In the genomic region with DNA sequence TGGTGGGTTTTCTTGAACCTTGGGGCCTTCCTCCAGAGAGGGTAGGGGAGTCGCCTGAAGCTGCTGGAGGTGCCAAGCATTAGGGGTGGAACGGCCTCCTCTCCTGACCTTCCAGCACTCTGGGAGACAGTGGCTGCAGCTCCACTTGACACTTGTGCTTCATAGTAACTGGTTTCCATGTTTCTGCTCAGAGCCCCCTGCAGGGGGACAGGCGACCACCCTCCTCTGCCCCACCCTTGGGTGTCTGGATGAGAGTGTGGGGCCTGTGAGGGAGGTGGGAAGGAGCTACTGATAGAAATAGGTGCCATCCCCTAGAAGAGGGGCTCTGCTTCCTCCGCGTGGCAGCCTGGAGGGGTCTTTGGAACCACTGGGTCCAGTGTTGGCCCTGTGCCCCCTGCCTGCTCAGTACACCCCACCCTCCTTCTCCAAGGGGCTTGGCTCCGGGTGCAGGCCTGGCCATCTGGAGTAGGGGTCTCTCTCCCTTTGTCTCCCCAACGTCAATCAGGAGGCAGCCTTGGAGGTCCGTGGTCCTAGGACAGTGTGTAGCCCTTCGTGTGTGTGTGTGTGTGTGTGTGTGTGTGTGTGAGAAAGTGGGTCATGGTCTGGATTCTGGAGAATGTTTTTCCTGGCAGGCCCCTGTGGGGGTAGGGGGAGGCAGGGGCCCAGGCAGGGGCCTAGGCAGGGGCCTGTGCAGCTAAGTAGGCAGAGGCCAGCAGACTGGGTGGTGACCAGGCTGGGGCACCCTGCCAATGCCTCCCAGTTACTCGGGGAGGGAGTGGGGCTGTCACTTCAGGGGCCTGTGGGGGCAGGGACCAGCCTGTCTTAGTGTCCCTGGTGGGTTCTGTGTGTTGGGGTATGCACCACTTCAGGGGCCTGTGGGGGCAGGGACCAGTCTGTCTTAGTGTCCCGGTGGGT, we compare ENCODE assay signal across 10 cellular contexts. TPM values are rescaled to one million over a fixed set of nuclear protein-coding genes. Genes with fewer than 3 reads are reported as not detected.
DNase-seq lines count a peak whose midpoint lies in the region; ATAC-seq and TF ChIP-seq lines count a peak whose summit lies in the region.
"Had no signal": no experiment of that assay in that cellular context is flagged by ENCODE, and none has a peak within 500 bp of the region (broad histone marks: within the 10 kb centered on the region; RNA-seq: fewer than 3 reads in every experiment).

No MANE protein-coding gene starts in this region.

- H3K9me3 Mint-ChIP-seq in Caco-2 (ENCODE audit: unreplicated experiment) = no peaks in the 10 kb centered on the region

- H3K27me3 Mint-ChIP-seq in Caco-2 (ENCODE audit: insufficient read depth, unreplicated experiment) = no peaks in the 10 kb centered on the region

- H3K36me3 Mint-ChIP-seq in Caco-2 (ENCODE audit: insufficient read depth, unreplicated experiment) = peaks cover 47% of the 10 kb centered on the region

- DNase-seq in Caco-2 (no peak), SJSA1 (ENCODE audit: low read depth in 1 of 2, low spot score in 2 of 2) (no peak), esophagus muscularis mucosa (ENCODE audit: extremely low spot score) (no peak), gastrocnemius medialis (no peak)
- DNase-seq: NCI-H446 had no signal

- TF ChIP-seq EP300 in esophagus muscularis mucosa (IDR thresholded peaks at IDR 0.05) = no peak

- TF ChIP-seq CTCF in Caco-2 (IDR thresholded peaks at IDR 0.05; ENCODE audit: insufficient read depth in 1 of 2, low read depth in 1 of 2, low read length in 1 of 2, severe bottlenecking in 1 of 2, unreplicated experiment in 1 of 2) = no peak
- TF ChIP-seq CTCF in esophagus muscularis mucosa (IDR thresholded peaks at IDR 0.05) = no peak
- no peak for TF ChIP-seq CTCF in gastrocnemius medialis (IDR thresholded peaks at IDR 0.05 in 4 of 5, conservative IDR thresholded peaks at IDR 0.05 in 1 of 5)

- 39% methylated on average over 7 of the region's 11 CpGs for WGBS in esophagus muscularis mucosa

- peaks cover 31% of the 10 kb centered on the region for H3K4me1 Mint-ChIP-seq in Caco-2 (ENCODE audit: low read depth, unreplicated experiment)

- H3K4me1 ChIP-seq in Caco-2 (peaks cover 75% of the 10 kb centered on the region), SJSA1 (replicated peaks) (peaks cover 78% of the 10 kb centered on the region), esophagus muscularis mucosa (peaks cover 71 to 89% (median 88%) of the 10 kb centered on the region in 4 donors), gastrocnemius medialis (peaks cover 22 to 41% of the 10 kb centered on the region in 2 donors)

- H3K9me3 ChIP-seq in Caco-2 (no peaks in the 10 kb centered on the region), SJSA1 (replicated peaks) (peaks cover 4% of the 10 kb centered on the region; the same call in 1 of the 2 replicates), esophagus muscularis mucosa (no peaks in the 10 kb centered on the region), gastrocnemius medialis (no peaks in the 10 kb centered on the region)

- ATAC-seq in gastrocnemius medialis (no peak), esophagus mucosa (no peak), HG03565 (IDR thresholded peaks at IDR 0.05; ENCODE audit: unreplicated experiment) (no peak), GM18517 (IDR thresholded peaks at IDR 0.05; ENCODE audit: unreplicated experiment) (no peak), GM21576 (IDR thresholded peaks at IDR 0.05; ENCODE audit: unreplicated experiment) (no peak)

- CTCF ChIA-PET in Caco-2 (lab: Charles Lee) = no interaction called here

- POLR2A ChIA-PET in Caco-2 (lab: Charles Lee) = no interaction called here

- H3K27ac ChIP-seq in SJSA1 (peak overlapping the region; percentile 27), esophagus muscularis mucosa (replicated peaks in 1 of 4) (peak overlapping the region; percentile 57 to 98 (median 97)), gastrocnemius medialis (peak overlapping the region; percentile 26 to 91 (median 72))

- in situ Hi-C loops in gastrocnemius medialis (cut with MboI; ENCODE audit: low sequenced_read_pairs in 4 of 4) = loop anchor here in 1 of 4 donors (25.0 kb wide), 2 partner anchors 113 to 288 kb away; partner anchors contain the start of genes ARL5C and PLXDC1

- no TSS peak for BruUV-seq in Caco-2 (replicated peaks; lab: Mats Ljungman, UMichigan)

- no peak overlapping the region for H3K4me3 Mint-ChIP-seq in Caco-2 (ENCODE audit: unreplicated experiment)

- peaks cover 8% of the 10 kb centered on the region for H3K36me3 ChIP-seq in Caco-2 (ENCODE audit: control insufficient read depth, insufficient read depth, low read length)
- H3K36me3 ChIP-seq in SJSA1 = peaks cover 80% of the 10 kb centered on the region
- peaks cover 0 to 18% (median 14%) of the 10 kb centered on the region in 4 donors for H3K36me3 ChIP-seq in esophagus muscularis mucosa
- H3K36me3 ChIP-seq in gastrocnemius medialis = no peaks in the 10 kb centered on the region

- TF ChIP-seq POLR2A in esophagus muscularis mucosa (IDR thresholded peaks at IDR 0.05; ENCODE audit: low read depth) = no peak
- no peak for TF ChIP-seq POLR2A in gastrocnemius medialis (IDR thresholded peaks at IDR 0.05)

- intact Hi-C loops in Caco-2 (cut with micrococcal nuclease; ENCODE audit: unreplicated experiment) = loop anchor here (5.0 kb wide), 2 partner anchors 48 to 93 kb away; partner anchors contain the start of gene FBXO47
- intact Hi-C loops in esophagus muscularis mucosa (cut with DNase I) = loop anchor here (5.0 kb wide), 1 partner anchor 33 kb away; no protein-coding TSS in a partner anchor
- intact Hi-C loops in gastrocnemius medialis (cut with DNase I; ENCODE audit: low total_unique reads) = no loop called here

- no peaks in the 10 kb centered on the region for H3K27me3 ChIP-seq in Caco-2 (replicated peaks; ENCODE audit: control insufficient read depth, insufficient read depth, low read length)
- no peaks in the 10 kb centered on the region for H3K27me3 ChIP-seq in SJSA1 (replicated peaks)
- no peaks in the 10 kb centered on the region for H3K27me3 ChIP-seq in esophagus muscularis mucosa
- no peaks in the 10 kb centered on the region for H3K27me3 ChIP-seq in gastrocnemius medialis

- H3K27ac Mint-ChIP-seq in Caco-2 (ENCODE audit: unreplicated experiment) = peak overlapping the region; percentile 72

- H3K4me3 ChIP-seq in Caco-2 (ENCODE audit: low read depth, low read length) (no peak overlapping the region), SJSA1 (no peak overlapping the region), esophagus muscularis mucosa (peak overlapping the region; percentile 10 to 34 (median 21)), gastrocnemius medialis (peak overlapping the region in 1 of 4 donors; percentile 6)
- H3K4me3 ChIP-seq: lung had no signal

RNA-seq across cellular contexts. Expression of gene LASP1, which starts 4.9 kb away (rescaled TPM):
- 137 and 143 TPM in 2 replicates for total RNA-seq in Caco-2 (2022)
- total RNA-seq in SJSA1 (2014; rRNA removed; shearing (Covaris generic)) = 146 and 174 TPM in 2 replicates
- total RNA-seq in esophagus muscularis mucosa = 100 to 1,000 TPM in 1 of 4 donors, 10 to 100 TPM in 3; 46.9 to 102 (median 74.7) TPM
- total RNA-seq in gastrocnemius medialis = 10 to 100 TPM; 10.7 to 24.1 (median 20.5) TPM
- total RNA-seq in esophagus mucosa = 50.0 TPM

RNA-seq across cellular contexts. Expression of gene RPL23, which starts 21.2 kb away (rescaled TPM):
- total RNA-seq in Caco-2 (2022) = 2,216 and 2,327 TPM in 2 replicates
- total RNA-seq in SJSA1 (2014; rRNA removed; shearing (Covaris generic)) = 817 and 952 TPM in 2 replicates
- total RNA-seq in esophagus muscularis mucosa = 1,000 to 10,000 TPM in 2 of 4 donors, 100 to 1,000 TPM in 2; 721 to 1,711 (median 1,283) TPM
- total RNA-seq in gastrocnemius medialis = 1,000 to 10,000 TPM in 1 of 4 donors, 100 to 1,000 TPM in 3; 878 to 1,126 (median 955) TPM
- 1,222 TPM for total RNA-seq in esophagus mucosa

RNA-seq across cellular contexts. Expression of gene CWC25, which starts 49.6 kb away (rescaled TPM):
- total RNA-seq in Caco-2 (2022) (18.2 and 19.1 TPM in 2 replicates), esophagus muscularis mucosa (10 to 100 TPM; 16.5 to 27.8 (median 19.6) TPM), gastrocnemius medialis (10 to 100 TPM in 3 of 4 donors, 1 to 10 TPM in 1; 9.1 to 14.4 (median 12.3) TPM), esophagus mucosa (10.9 TPM)
- total RNA-seq in SJSA1 (2014; rRNA removed; shearing (Covaris generic)) = 6.6 and 11.3 TPM in 2 replicates

Comparison
In these comparisons a context has a peak if more than half of its experiments do, and no peak if none do; other contexts are left out.
1. H3K4me3 ChIP-seq: peak in esophagus muscularis mucosa (4 of 4); none in Caco-2 (single experiment) and SJSA1 (single experiment).
2. H3K27ac ChIP-seq: peak in every context shown above with its lines; median percentile 97 in esophagus muscularis mucosa; 72 in gastrocnemius medialis; 27 in SJSA1.